In genomic region chr4:130574215-130574614, GRCh38 we compare ENCODE assay signal across 27 cellular contexts.
DNase-seq lines count a peak whose midpoint lies in the region; ATAC-seq and TF ChIP-seq lines count a peak whose summit lies in the region.
"Had no signal": no experiment of that assay in that cellular context is flagged by ENCODE, and none has a peak within 500 bp of the region (broad histone marks: within the 10 kb centered on the region; RNA-seq: fewer than 3 reads in every experiment).

No MANE protein-coding gene starts in this region.

- H3K9me2 ChIP-seq in OCI-LY1 (ENCODE audit: low read depth, low read length), result no peaks in the 10 kb centered on the region

- H2AFZ ChIP-seq in OCI-LY1 (ENCODE audit: low read length) (peak overlapping the region; percentile 57; the same call in 1 of the 2 replicates), neural progenitor cell (replicated peaks) (peak overlapping the region; percentile 28)

- POLR2A ChIA-PET in naive thymus-derived CD4-positive, alpha-beta T cell (lab: Charles Lee), result interaction anchor here (0.6 kb wide), 1 partner anchor 125 kb away, joined by 4 read pairs; no protein-coding TSS in a partner anchor

- ATAC-seq in HG03108 (IDR thresholded peaks at IDR 0.05; ENCODE audit: unreplicated experiment), result no peak
- ATAC-seq in naive thymus-derived CD4-positive, alpha-beta T cell, result no peak
- ATAC-seq: Panc1 had no signal

- intact Hi-C loops in naive thymus-derived CD4-positive, alpha-beta T cell (cut with micrococcal nuclease), result no loop called here

- H3K36me3 ChIP-seq in OCI-LY1 (ENCODE audit: insufficient read depth, low read length) (no peaks in the 10 kb centered on the region), endodermal cell (ENCODE audit: control insufficient read depth, insufficient read depth, low read length) (peaks cover 16% of the 10 kb centered on the region), neural progenitor cell (peaks cover 9% of the 10 kb centered on the region)
- no peaks in the 10 kb centered on the region for H3K36me3 ChIP-seq in naive thymus-derived CD4-positive, alpha-beta T cell (ENCODE audit: control insufficient read depth in 2 of 3, insufficient read depth in 3 of 3, low read length in 3 of 3)
- H3K36me3 ChIP-seq: BE2C had no signal

- peak overlapping the region; percentile 31 for H3K27ac Mint-ChIP-seq in endodermal cell
- no peak overlapping the region for H3K27ac Mint-ChIP-seq in neural progenitor cell
- H3K27ac Mint-ChIP-seq in naive thymus-derived CD4-positive, alpha-beta T cell, result no peak overlapping the region
- H3K27ac Mint-ChIP-seq: CD4-positive, alpha-beta T cell had no signal

- H3K4me3 Mint-ChIP-seq in endodermal cell (peak overlapping the region; percentile 29), neural progenitor cell (no peak overlapping the region)
- no peak overlapping the region for H3K4me3 Mint-ChIP-seq in naive thymus-derived CD4-positive, alpha-beta T cell
- H3K4me3 Mint-ChIP-seq: CD4-positive, alpha-beta T cell had no signal

- DNase-seq in DMS 273 (lab: John Stamatoyannopoulos, UW; ENCODE audit: unreplicated experiment) (peak; percentile 1), DMS 273 treated with DMSO at 0.1 percent for 48 hours (lab: John Stamatoyannopoulos, UW) (no peak), endodermal cell (no peak), neural progenitor cell (ENCODE audit: low spot score) (no peak), NCI-H2029 treated with DMSO at 0.1 percent for 48 hours (lab: John Stamatoyannopoulos, UW) (no peak)
- no peak for DNase-seq in naive thymus-derived CD4-positive, alpha-beta T cell
- DNase-seq: ACHN; BE2C; CD4-positive, alpha-beta T cell; DMS79; EL; GDM1; IMR-90; KG1; NCI-H1048; NCI-H1417; NCI-H1694; NCI-H2081; NCI-H2227 treated with DMSO at 0.1 percent for 48 hours; NCI-H510A; NCI-H69; SHP77 had no signal

- no peaks in the 10 kb centered on the region for H4K20me1 ChIP-seq in OCI-LY1 (ENCODE audit: insufficient read depth, low read length)
- H4K20me1 ChIP-seq in neural progenitor cell (ENCODE audit: low read depth), result no peaks in the 10 kb centered on the region

- H3K79me2 ChIP-seq in OCI-LY1 (ENCODE audit: insufficient read depth, low read length) (no peaks in the 10 kb centered on the region), neural progenitor cell (ENCODE audit: low read depth) (no peaks in the 10 kb centered on the region)

- CTCF ChIA-PET in naive thymus-derived CD4-positive, alpha-beta T cell (lab: Charles Lee), result no interaction called here

- H3K36me3 Mint-ChIP-seq in endodermal cell (ENCODE audit: low read depth) (peaks cover 19% of the 10 kb centered on the region), neural progenitor cell (no peaks in the 10 kb centered on the region)
- H3K36me3 Mint-ChIP-seq in naive thymus-derived CD4-positive, alpha-beta T cell, result no peaks in the 10 kb centered on the region

- 67 to 85% methylated on average over 1 to 2 of the region's 2 CpGs for whole genome bisulfite sequencing in endodermal cell (ENCODE audit: insufficient coverage in 1 of 2, insufficient read length in 1 of 2), 2 experiments

- H3K27ac ChIP-seq in OCI-LY1 (ENCODE audit: low read depth, low read length, poor library complexity, severe bottlenecking) (peak overlapping the region; percentile 52), endodermal cell (ENCODE audit: low read depth, low read length) (no peak overlapping the region), neural progenitor cell (no peak overlapping the region)
- no peak overlapping the region for H3K27ac ChIP-seq in naive thymus-derived CD4-positive, alpha-beta T cell (ENCODE audit: low read depth, low read length)
- H3K27ac ChIP-seq: 22Rv1, RWPE1 had no signal

- H3F3A ChIP-seq in OCI-LY1 (ENCODE audit: insufficient read depth, low read length), result no peaks in the 10 kb centered on the region
- H3F3A ChIP-seq in neural progenitor cell (ENCODE audit: low read depth), result no peaks in the 10 kb centered on the region

- H3K27me3 Mint-ChIP-seq in endodermal cell (ENCODE audit: insufficient read depth), result no peaks in the 10 kb centered on the region
- peaks cover 15% of the 10 kb centered on the region for H3K27me3 Mint-ChIP-seq in neural progenitor cell (ENCODE audit: insufficient read depth, low read depth)
- H3K27me3 Mint-ChIP-seq in naive thymus-derived CD4-positive, alpha-beta T cell, result no peaks in the 10 kb centered on the region
- H3K27me3 Mint-ChIP-seq: CD4-positive, alpha-beta T cell had no signal

- peaks cover 19% of the 10 kb centered on the region for H3K4me1 ChIP-seq in OCI-LY1 (ENCODE audit: insufficient read depth, low read length, severe bottlenecking)
- peaks cover 20% of the 10 kb centered on the region for H3K4me1 ChIP-seq in endodermal cell (ENCODE audit: control insufficient read depth, insufficient read depth, low read length)
- peaks cover 9% of the 10 kb centered on the region for H3K4me1 ChIP-seq in neural progenitor cell
- no peaks in the 10 kb centered on the region for H3K4me1 ChIP-seq in naive thymus-derived CD4-positive, alpha-beta T cell (ENCODE audit: control insufficient read depth in 2 of 2, insufficient read depth in 2 of 2, low read length in 2 of 2)

- H3K4me3 ChIP-seq in OCI-LY1 (ENCODE audit: low read depth, low read length, poor library complexity, severe bottlenecking) (no peak overlapping the region), endodermal cell (ENCODE audit: low read length) (peak overlapping the region; percentile 79), neural progenitor cell (no peak overlapping the region)
- H3K4me3 ChIP-seq in naive thymus-derived CD4-positive, alpha-beta T cell (ENCODE audit: low read length), result no peak overlapping the region

- peaks cover 44% of the 10 kb centered on the region for H3K4me1 Mint-ChIP-seq in endodermal cell
- peaks cover 25% of the 10 kb centered on the region for H3K4me1 Mint-ChIP-seq in neural progenitor cell
- no peaks in the 10 kb centered on the region for H3K4me1 Mint-ChIP-seq in naive thymus-derived CD4-positive, alpha-beta T cell

- no peaks in the 10 kb centered on the region for H3K27me3 ChIP-seq in OCI-LY1 (ENCODE audit: insufficient read depth, low read length)
- H3K27me3 ChIP-seq in endodermal cell (ENCODE audit: control insufficient read depth, insufficient read depth, low read length, poor library complexity, severe bottlenecking), result no peaks in the 10 kb centered on the region
- H3K27me3 ChIP-seq in neural progenitor cell, result no peaks in the 10 kb centered on the region
- H3K27me3 ChIP-seq in naive thymus-derived CD4-positive, alpha-beta T cell (ENCODE audit: control insufficient read depth in 2 of 2, insufficient read depth in 2 of 2, low read length in 2 of 2), result no peaks in the 10 kb centered on the region
- H3K27me3 ChIP-seq: BE2C had no signal

- H3K4me2 ChIP-seq in OCI-LY1 (ENCODE audit: low read length), result no peak overlapping the region
- no peak overlapping the region for H3K4me2 ChIP-seq in neural progenitor cell

- H3K9me3 Mint-ChIP-seq in endodermal cell (peaks cover 35% of the 10 kb centered on the region), neural progenitor cell (peaks cover 21% of the 10 kb centered on the region)
- H3K9me3 Mint-ChIP-seq in naive thymus-derived CD4-positive, alpha-beta T cell, result peaks cover 0 to 14% (median 4%) of the 10 kb centered on the region in 11 donors

- TF ChIP-seq CTCF in OCI-LY1 (IDR thresholded peaks at IDR 0.05; ENCODE audit: low read length) (no peak), endodermal cell (conservative IDR thresholded peaks at IDR 0.05) (no peak), neural progenitor cell (IDR thresholded peaks at IDR 0.05) (no peak)

- H3K9ac ChIP-seq in OCI-LY1 (ENCODE audit: low read length) (no peak overlapping the region), endodermal cell (ENCODE audit: extremely low read depth, low read length, poor library complexity, severe bottlenecking) (peak overlapping the region; percentile 42), neural progenitor cell (no peak overlapping the region)

- H3K9me3 ChIP-seq in OCI-LY1 (ENCODE audit: low read length), result no peaks in the 10 kb centered on the region; the same call in 1 of the 2 replicates
- peaks cover 48% of the 10 kb centered on the region for H3K9me3 ChIP-seq in endodermal cell (ENCODE audit: control insufficient read depth, low read length)
- H3K9me3 ChIP-seq in neural progenitor cell (ENCODE audit: low read depth), result peaks cover 2% of the 10 kb centered on the region
- no peaks in the 10 kb centered on the region for H3K9me3 ChIP-seq in naive thymus-derived CD4-positive, alpha-beta T cell (ENCODE audit: control insufficient read depth in 2 of 3, low read length in 3 of 3)
- H3K9me3 ChIP-seq: BE2C had no signal
